Comparison of ENCODE assay signal across 9 cellular contexts in the genomic region with DNA sequence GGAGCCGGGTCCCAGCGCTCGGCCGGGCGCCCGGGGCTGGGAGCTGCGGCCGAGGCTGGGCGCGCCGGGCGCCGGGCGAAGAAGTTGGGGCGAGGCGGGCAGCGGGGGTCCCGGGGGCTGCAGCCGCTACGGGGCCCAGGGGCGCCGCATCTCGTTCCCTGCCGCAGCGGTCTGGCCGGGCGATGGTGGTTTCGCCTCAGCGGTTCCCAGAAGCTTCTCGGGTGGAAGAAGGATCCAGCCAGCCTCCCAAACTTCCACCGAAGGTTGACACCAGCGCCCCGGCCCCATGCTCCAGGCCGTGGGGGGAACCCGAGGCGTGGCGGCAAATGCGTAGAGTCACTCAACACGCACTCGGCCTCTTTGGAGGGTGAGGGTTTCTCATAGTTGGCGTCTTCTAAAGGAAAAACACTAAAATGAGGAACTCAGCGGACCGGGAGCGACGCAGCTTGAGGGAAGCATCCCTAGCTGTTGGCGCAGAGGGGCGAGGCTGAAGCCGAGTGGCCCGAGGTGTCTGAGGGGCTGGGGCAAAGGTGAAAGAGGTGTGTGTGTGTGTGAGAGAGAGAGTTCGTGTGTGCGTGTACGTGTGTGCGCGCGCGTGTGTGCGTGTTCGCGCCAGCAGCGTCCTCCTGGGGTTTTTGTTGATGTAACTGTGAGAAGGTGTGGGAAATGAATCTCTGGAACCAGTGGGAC. TPM values are rescaled to one million over a fixed set of nuclear protein-coding genes. Genes with fewer than 3 reads are reported as not detected.
DNase-seq lines count a peak whose midpoint lies in the region; ATAC-seq and TF ChIP-seq lines count a peak whose summit lies in the region.
"Had no signal": no experiment of that assay in that cellular context is flagged by ENCODE, and none has a peak within 500 bp of the region (broad histone marks: within the 10 kb centered on the region; RNA-seq: fewer than 3 reads in every experiment).

No MANE protein-coding gene starts in this region.

- ATAC-seq in HG02852 (IDR thresholded peaks at IDR 0.05; ENCODE audit: unreplicated experiment) (no peak), GM21619 (IDR thresholded peaks at IDR 0.05; ENCODE audit: unreplicated experiment) (no peak)

- CTCF ChIA-PET in AG04449 (lab: Yijun Ruan, JAX) = interaction anchor here (1.0 to 3.8 kb wide), 3 partner anchors 21 to 76 kb away, joined by 3 to 17 read pairs (median 4); no protein-coding TSS in a partner anchor

- H3K27ac ChIP-seq in fibroblast of lung (ENCODE audit: insufficient read depth, low read length) = peak overlapping the region; percentile 49
- H3K27ac ChIP-seq: neutrophil had no signal

- H3K4me3 ChIP-seq in AG04449 (ENCODE audit: low read depth, low read length) = peak overlapping the region; percentile 89
- H3K4me3 ChIP-seq in fibroblast of lung (replicated peaks in 1 of 4; ENCODE audit: control extremely low read depth in 1 of 4, insufficient read depth in 1 of 4, low read depth in 3 of 4, low read length in 4 of 4) = peak overlapping the region; percentile 46 to 84 (median 70)
- peak overlapping the region; percentile 78 for H3K4me3 ChIP-seq in neuron (ENCODE audit: low read length)

- peaks cover 73% of the 10 kb centered on the region for H3K27me3 Mint-ChIP-seq in T-helper 2 cell treated with Interferon-gamma antibody and Interleukin-4, amounts not matched to agents 5 μg/mL and 100 μg/mL, for 36 hours (ENCODE audit: low read depth)

- POLR2A ChIA-PET in AG04449 (lab: Yijun Ruan, JAX) = interaction anchor here (1.0 kb wide), 1 partner anchor 20 kb away, joined by 4 read pairs; no protein-coding TSS in a partner anchor

- H3K27ac Mint-ChIP-seq in T-helper 2 cell treated with Interferon-gamma antibody and Interleukin-4, amounts not matched to agents 5 μg/mL and 100 μg/mL, for 36 hours = peak overlapping the region; percentile 9

- H3K4me1 ChIP-seq in fibroblast of lung (ENCODE audit: control insufficient read depth, extremely low read depth, insufficient read depth, low read length) (peaks cover 3% of the 10 kb centered on the region), neuron (ENCODE audit: insufficient read depth, low read length) (peaks cover 48% of the 10 kb centered on the region)

- no peaks in the 10 kb centered on the region for H3K9me3 Mint-ChIP-seq in T-helper 2 cell treated with Interferon-gamma antibody and Interleukin-4, amounts not matched to agents 5 μg/mL and 100 μg/mL, for 36 hours

- DNase-seq in AG04449 (ENCODE audit: low read depth, low spot score) = no peak
- peak; percentile 48 for DNase-seq in GM13976 (ENCODE audit: low spot score)
- peak; percentile 9 for DNase-seq in T-helper 2 cell treated with Interferon-gamma antibody and Interleukin-4, amounts not matched to agents 5 μg/mL and 100 μg/mL, for 36 hours (ENCODE audit: low spot score)
- peak; percentile 29 to 40 for DNase-seq in fibroblast of lung (ENCODE audit: low read depth in 2 of 2)
- DNase-seq in stimulated activated CD4-positive, alpha-beta T cell treated with anti-CD3 and anti-CD28 coated beads, Interleukin-1b, Interleukin-23, amount 100 ng/mL, for 48 hours = no peak

- H3K36me3 Mint-ChIP-seq in T-helper 2 cell treated with Interferon-gamma antibody and Interleukin-4, amounts not matched to agents 5 μg/mL and 100 μg/mL, for 36 hours (ENCODE audit: low read depth) = peaks cover 2% of the 10 kb centered on the region

- peak overlapping the region; percentile 92 for H2AFZ ChIP-seq in fibroblast of lung (ENCODE audit: low read length)
- H2AFZ ChIP-seq in neuron (ENCODE audit: low read depth, low read length) = no peak overlapping the region

- peak overlapping the region; percentile 66 for H3K9ac ChIP-seq in fibroblast of lung (ENCODE audit: insufficient read depth, low read length)

- H4K20me1 ChIP-seq in fibroblast of lung (ENCODE audit: control insufficient read depth, extremely low read depth, insufficient read depth, low read length) = no peaks in the 10 kb centered on the region

- no peaks in the 10 kb centered on the region for H3K9me3 ChIP-seq in fibroblast of lung (ENCODE audit: control insufficient read depth, insufficient read depth, low read depth, low read length)
- H3K9me3 ChIP-seq in neuron (ENCODE audit: low read length) = no peaks in the 10 kb centered on the region
- H3K9me3 ChIP-seq: neutrophil had no signal

- no peaks in the 10 kb centered on the region for H3K27me3 ChIP-seq in fibroblast of lung (ENCODE audit: control insufficient read depth, insufficient read depth, low read length)
- no peaks in the 10 kb centered on the region for H3K27me3 ChIP-seq in neuron (ENCODE audit: insufficient read depth, low read length)

- peaks cover 9% of the 10 kb centered on the region for H3K4me1 Mint-ChIP-seq in T-helper 2 cell treated with Interferon-gamma antibody and Interleukin-4, amounts not matched to agents 5 μg/mL and 100 μg/mL, for 36 hours (ENCODE audit: low read depth)

- peak overlapping the region; percentile 91 for H3K4me2 ChIP-seq in fibroblast of lung (ENCODE audit: extremely low read depth, insufficient read depth, low read length)

- TF ChIP-seq CTCF in AG04449 (IDR thresholded peaks at IDR 0.05; ENCODE audit: insufficient read depth, low read length, missing control alignments) (no peak), GM13976 (IDR thresholded peaks at IDR 0.05; ENCODE audit: borderline replicate concordance, control extremely low read depth, extremely low read depth, insufficient read depth, missing control alignments) (no peak), fibroblast of lung (conservative IDR thresholded peaks at IDR 0.05 in 1 of 2, IDR thresholded peaks at IDR 0.05 in 1 of 2; ENCODE audit: low read depth in 1 of 2, low read length in 2 of 2) (no peak)

- H3K36me3 ChIP-seq in fibroblast of lung (ENCODE audit: control insufficient read depth, insufficient read depth, low read length) = no peaks in the 10 kb centered on the region
- H3K36me3 ChIP-seq in neuron (ENCODE audit: insufficient read depth, low read length) = peaks cover 25% of the 10 kb centered on the region
- H3K36me3 ChIP-seq: neutrophil had no signal

- H3K79me2 ChIP-seq in fibroblast of lung (ENCODE audit: control insufficient read depth, insufficient read depth, low read length) = no peaks in the 10 kb centered on the region

- in situ Hi-C loops in GM13976 (cut with MboI; ENCODE audit: low sequenced_read_pairs, unreplicated experiment) = no loop called here

- peak overlapping the region; percentile 79 for H3K4me3 Mint-ChIP-seq in T-helper 2 cell treated with Interferon-gamma antibody and Interleukin-4, amounts not matched to agents 5 μg/mL and 100 μg/mL, for 36 hours

RNA-seq across cellular contexts. Expression of a gene that starts 0.9 kb away (rescaled TPM):
- total RNA-seq in fibroblast of lung = 2.1 and 3.9 TPM in 2 replicates
- polyA plus RNA-seq in fibroblast of lung = 4.2 and 4.7 TPM in 2 replicates
- polyA plus RNA-seq in fibroblast of lung (2012) = 5.2 and 5.7 TPM in 2 replicates
- 4.6 and 22.9 TPM in 2 replicates for polyA minus RNA-seq in fibroblast of lung (ENCODE audit: low replicate concordance)

Comparison
In these comparisons a context has a peak if more than half of its experiments do, and no peak if none do; other contexts are left out.
1. DNase-seq: peak in GM13976 (single experiment), T-helper 2 cell treated with Interferon-gamma antibody and Interleukin-4, amounts not matched to agents 5 μg/mL and 100 μg/mL, for 36 hours (single experiment) and fibroblast of lung (2 of 2); none in AG04449 (single experiment) and stimulated activated CD4-positive, alpha-beta T cell treated with anti-CD3 and anti-CD28 coated beads, Interleukin-1b, Interleukin-23, amount 100 ng/mL, for 48 hours (single experiment).
2. Peak in every context shown above with its lines, with median percentiles within 50 percentile points of each other: H3K4me3 ChIP-seq.